In genomic region chr1:31937300-31938183, GRCh38 we compare ENCODE assay signal across 8 cellular contexts. TPM values are rescaled to one million over a fixed set of nuclear protein-coding genes. Genes with fewer than 3 reads are reported as not detected.
DNase-seq lines count a peak whose midpoint lies in the region; ATAC-seq, FAIRE-seq and TF ChIP-seq lines count a peak whose summit lies in the region.

No MANE protein-coding gene starts in this region.

- peak overlapping the region; percentile 91 for H3K4me3 Mint-ChIP-seq in activated CD4-positive, alpha-beta T cell treated with anti-CD3 and anti-CD28 coated beads for 36 hours

- no peaks in the 10 kb centered on the region for H3K36me3 ChIP-seq in left lung

- ATAC-seq in GM21360 (IDR thresholded peaks at IDR 0.05; ENCODE audit: unreplicated experiment) (peak; percentile 20), left lung (peak; percentile 55)
- peak; percentile 24 for ATAC-seq in activated CD4-positive, alpha-beta T cell treated with anti-CD3 and anti-CD28 coated beads for 36 hours

- H3K27me3 Mint-ChIP-seq in activated CD4-positive, alpha-beta T cell treated with anti-CD3 and anti-CD28 coated beads for 36 hours = no peaks in the 10 kb centered on the region

- peaks cover 38 to 81% of the 10 kb centered on the region in 2 donors for H3K4me1 ChIP-seq in left lung

- H3K9me3 ChIP-seq in left lung = no peaks in the 10 kb centered on the region

- peaks cover 35% of the 10 kb centered on the region for H3K36me3 Mint-ChIP-seq in activated CD4-positive, alpha-beta T cell treated with anti-CD3 and anti-CD28 coated beads for 36 hours (ENCODE audit: low read depth)

- DNase-seq in COR-L47 (lab: John Stamatoyannopoulos, UW) = peak; percentile 53
- DNase-seq in HuH-7 (ENCODE audit: low spot score) = peak; percentile 34
- peak; percentile 85 for DNase-seq in activated CD4-positive, alpha-beta T cell treated with anti-CD3 and anti-CD28 coated beads for 36 hours
- peak; percentile 72 for DNase-seq in choroid plexus epithelial cell (ENCODE audit: low read depth)
- DNase-seq in left lung = peak; percentile 82 to 94
- DNase-seq in stimulated activated CD4-positive, alpha-beta T cell treated with anti-CD3 and anti-CD28 coated beads, Interleukin-2, amount 100 ng/mL, for 48 hours = peak; percentile 58 to 60
- DNase-seq in D721Med (ENCODE audit: insufficient read length, low spot score) = no peak

- FAIRE-seq in D721Med (lab: Jason Lieb, UNC) = no peak

- H3K27ac Mint-ChIP-seq in activated CD4-positive, alpha-beta T cell treated with anti-CD3 and anti-CD28 coated beads for 36 hours = peak overlapping the region; percentile 99

- intact Hi-C loops in activated CD4-positive, alpha-beta T cell treated with anti-CD3 and anti-CD28 coated beads for 36 hours (cut with DNase I, micrococcal nuclease) = loop anchor here (1.0 to 10.0 kb wide), 10 partner anchors 19 to 1183 kb away; partner anchors contain the start of genes KHDRBS1 (in 1 of the 2), LAPTM5 (in 1 of the 2), PUM1 (in 1 of the 2) and SPOCD1 (in 1 of the 2)
- intact Hi-C loops in left lung (cut with DNase I) = no loop called here

- no peak for TF ChIP-seq CTCF in choroid plexus epithelial cell (conservative IDR thresholded peaks at IDR 0.05; ENCODE audit: low read depth, low read length)
- no peak for TF ChIP-seq CTCF in left lung (IDR thresholded peaks at IDR 0.05)
- no peak for TF ChIP-seq CTCF in D721Med (IDR thresholded peaks at IDR 0.05; ENCODE audit: insufficient read depth, missing control alignments)

- peak overlapping the region; percentile 91 to 93 for H3K27ac ChIP-seq in left lung

- CTCF ChIA-PET in activated CD4-positive, alpha-beta T cell treated with anti-CD3 and anti-CD28 coated beads for 36 hours (lab: Charles Lee) = interaction anchor here (0.5 to 9.2 kb wide), 7 partner anchors 9 to 34 kb away, joined by 3 to 175 read pairs (median 5); no protein-coding TSS in a partner anchor

- H3K27me3 ChIP-seq in left lung = no peaks in the 10 kb centered on the region

- H3K9me3 Mint-ChIP-seq in activated CD4-positive, alpha-beta T cell treated with anti-CD3 and anti-CD28 coated beads for 36 hours (ENCODE audit: low read depth) = no peaks in the 10 kb centered on the region

- H3K4me1 Mint-ChIP-seq in activated CD4-positive, alpha-beta T cell treated with anti-CD3 and anti-CD28 coated beads for 36 hours = peaks cover 62% of the 10 kb centered on the region

- POLR2A ChIA-PET in activated CD4-positive, alpha-beta T cell treated with anti-CD3 and anti-CD28 coated beads for 36 hours (lab: Charles Lee) = interaction anchor here (0.6 to 3.3 kb wide), 6 partner anchors 18 to 156 kb away, joined by 3 to 41 read pairs (median 4); no protein-coding TSS in a partner anchor

- peak overlapping the region; percentile 75 for H3K4me3 ChIP-seq in choroid plexus epithelial cell (ENCODE audit: low read depth, low read length)
- H3K4me3 ChIP-seq in left lung = peak overlapping the region; percentile 45 to 73

RNA-seq across cellular contexts. Expression of gene PTP4A2, which starts 0.6 kb away (rescaled TPM):
- 100 to 1,000 TPM; 279 to 314 TPM for total RNA-seq in activated CD4-positive, alpha-beta T cell treated with anti-CD3 and anti-CD28 coated beads for 36 hours
- 100 to 1,000 TPM; 210 to 272 TPM for total RNA-seq in left lung

Comparison
In these comparisons a context has a peak if more than half of its experiments do, and no peak if none do; other contexts are left out.
1. intact Hi-C loops: an anchor here in activated CD4-positive, alpha-beta T cell treated with anti-CD3 and anti-CD28 coated beads for 36 hours (1.0 to 10.0 kb wide); none called in left lung.